ENCODE assay signal across 34 cellular contexts in genomic region chr3:38307599-38307998, GRCh38. TPM values are rescaled to one million over a fixed set of nuclear protein-coding genes. Genes with fewer than 3 reads are reported as not detected.
"Had no signal": no experiment of that assay in that cellular context is flagged by ENCODE, and none has a peak within 500 bp of the region (broad histone marks: within the 10 kb centered on the region; RNA-seq: fewer than 3 reads in every experiment).

No MANE protein-coding gene starts in this region.

- H3K27ac ChIP-seq: adrenal gland, body of pancreas, colonic mucosa, epithelial cell of prostate, foreskin keratinocyte, gastrocnemius medialis, WERI-Rb-1 had no signal

- FAIRE-seq: endometrium, endothelial cell of umbilical vein had no signal

- H3K36me3 Mint-ChIP-seq: activated naive CD8-positive, alpha-beta T cell treated with anti-CD3 and anti-CD28 coated beads for 36 hours had no signal

- H3K27me3 ChIP-seq: adrenal gland, body of pancreas, colonic mucosa, gastrocnemius medialis had no signal

- H3K36me3 ChIP-seq: adrenal gland, colonic mucosa, gastrocnemius medialis, WERI-Rb-1 had no signal

- H3K27me3 Mint-ChIP-seq: activated naive CD8-positive, alpha-beta T cell treated with anti-CD3 and anti-CD28 coated beads for 36 hours had no signal

- H3K9me3 ChIP-seq: adrenal gland, body of pancreas, colonic mucosa, gastrocnemius medialis had no signal

- H3K4me1 ChIP-seq: adrenal gland, body of pancreas, colonic mucosa, foreskin keratinocyte, gastrocnemius medialis had no signal

- H3K4me3 ChIP-seq: adrenal gland, body of pancreas, colonic mucosa, gastrocnemius medialis had no signal

- ATAC-seq: activated CD4-positive, CD25-positive, alpha-beta regulatory T cell treated with anti-CD3 and anti-CD28 coated beads, Interleukin-2, amount 50 U/mL, for 24 hours; activated CD8-positive, alpha-beta T cell treated with anti-CD3 and anti-CD28 coated beads, Interleukin-2, amount 10 ng/mL, durations not matched to agents 7 days and 5 days; activated naive CD8-positive, alpha-beta T cell treated with anti-CD3 and anti-CD28 coated beads, Interleukin-2, amount 50 U/mL, for 24 hours; body of pancreas; foreskin keratinocyte; gastrocnemius medialis; T-helper 17 cell had no signal

- DNase-seq: activated B cell treated with CpG ODN at 0.5 μM for 24 hours; activated CD4-positive, alpha-beta T cell treated with anti-CD3 and anti-CD28 coated beads for 48 hours; activated CD4-positive, alpha-beta T cell treated with anti-CD3 and anti-CD28 coated beads, Interleukin-2, amount 50 U/mL, for 1 hour; activated CD4-positive, alpha-beta T cell treated with anti-CD3 and anti-CD28 coated beads, Interleukin-2, amount 50 U/mL, for 48 hours; activated CD8-positive, alpha-beta T cell treated with anti-CD3 and anti-CD28 coated beads, Interleukin-2, amount 10 ng/mL, durations not matched to agents 7 days and 5 days; activated effector memory CD4-positive, alpha-beta T cell treated with anti-CD3 and anti-CD28 coated beads, Interleukin-2, amount 50 U/mL, for 16 hours; activated naive CD4-positive, alpha-beta T cell treated with anti-CD3 and anti-CD28 coated beads for 36 hours; activated naive CD8-positive, alpha-beta T cell treated with anti-CD3 and anti-CD28 coated beads for 36 hours; activated naive CD8-positive, alpha-beta T cell treated with anti-CD3 and anti-CD28 coated beads, Interleukin-2, amount 50 U/mL, for 24 hours; activated T-cell treated with anti-CD3 and anti-CD28 coated beads, Interleukin-2, amount 50 U/mL, for 48 hours; adrenal gland; amygdala; aorta; body of pancreas; caudate nucleus; cerebellar nuclear complex; colonic mucosa; effector CD8-positive, alpha-beta T cell; foreskin keratinocyte; gastrocnemius medialis; glutamatergic neuron; T-helper 1 cell; T-helper 17 cell; T1000; WERI-Rb-1 had no signal

- H3K9me3 Mint-ChIP-seq: activated naive CD4-positive, alpha-beta T cell treated with anti-CD3 and anti-CD28 coated beads, Interleukin-2, amount 50 U/mL, for 24 hours; activated naive CD8-positive, alpha-beta T cell treated with anti-CD3 and anti-CD28 coated beads, Interleukin-2, amount 50 U/mL, for 24 hours; activated T-helper 1 cell treated with anti-CD3 and anti-CD28 coated beads, Interleukin-12 subunit alpha, Interleukin-12 subunit beta, Interleukin-2, Interleukin-4 antibody, amounts not matched to agents 30 ng/mL and 10 ng/mL and 1 ng/mL, durations not matched to agents 14 hours and 24 hours and 36 hours; activated T-helper 2 cell treated with anti-CD3 and anti-CD28 coated beads, Interferon-gamma antibody, Interleukin-2, Interleukin-4, amounts not matched to agents 10 μg/mL and 5 μg/mL and 100 μg/mL, durations not matched to agents 14 hours and 24 hours and 36 hours; T-helper 2 cell treated with Interferon-gamma antibody and Interleukin-4, amounts not matched to agents 5 μg/mL and 100 μg/mL, for 36 hours had no signal

- H3K27ac Mint-ChIP-seq: activated B cell treated with CpG ODN at 0.5 μM for 24 hours; activated CD8-positive, alpha-beta T cell treated with anti-CD3 and anti-CD28 coated beads, Interleukin-2, amount 10 ng/mL, durations not matched to agents 7 days and 5 days; activated naive CD4-positive, alpha-beta T cell treated with anti-CD3 and anti-CD28 coated beads for 36 hours; activated naive CD4-positive, alpha-beta T cell treated with anti-CD3 and anti-CD28 coated beads, Interleukin-2, amount 50 U/mL, for 24 hours; activated naive CD8-positive, alpha-beta T cell treated with anti-CD3 and anti-CD28 coated beads for 36 hours; activated naive CD8-positive, alpha-beta T cell treated with anti-CD3 and anti-CD28 coated beads, Interleukin-2, amount 50 U/mL, for 24 hours; activated T-helper 1 cell treated with anti-CD3 and anti-CD28 coated beads, Interleukin-12 subunit alpha, Interleukin-12 subunit beta, Interleukin-2, Interleukin-4 antibody, amounts not matched to agents 30 ng/mL and 10 ng/mL and 1 ng/mL, durations not matched to agents 14 hours and 24 hours and 36 hours; activated T-helper 2 cell treated with anti-CD3 and anti-CD28 coated beads, Interferon-gamma antibody, Interleukin-2, Interleukin-4, amounts not matched to agents 10 μg/mL and 5 μg/mL and 100 μg/mL, durations not matched to agents 14 hours and 24 hours and 36 hours; T-helper 17 cell; T-helper 2 cell treated with Interferon-gamma antibody and Interleukin-4, amounts not matched to agents 5 μg/mL and 100 μg/mL, for 36 hours had no signal

- H3K4me3 Mint-ChIP-seq: activated B cell treated with CpG ODN at 0.5 μM for 24 hours; activated CD8-positive, alpha-beta T cell treated with anti-CD3 and anti-CD28 coated beads, Interleukin-2, amount 10 ng/mL, durations not matched to agents 7 days and 5 days; activated naive CD4-positive, alpha-beta T cell treated with anti-CD3 and anti-CD28 coated beads for 36 hours; activated naive CD4-positive, alpha-beta T cell treated with anti-CD3 and anti-CD28 coated beads, Interleukin-2, amount 50 U/mL, for 24 hours; activated naive CD8-positive, alpha-beta T cell treated with anti-CD3 and anti-CD28 coated beads for 36 hours; activated naive CD8-positive, alpha-beta T cell treated with anti-CD3 and anti-CD28 coated beads, Interleukin-2, amount 50 U/mL, for 24 hours; activated T-helper 1 cell treated with anti-CD3 and anti-CD28 coated beads, Interleukin-12 subunit alpha, Interleukin-12 subunit beta, Interleukin-2, Interleukin-4 antibody, amounts not matched to agents 30 ng/mL and 10 ng/mL and 1 ng/mL, durations not matched to agents 14 hours and 24 hours and 36 hours; T-helper 17 cell; T-helper 2 cell treated with Interferon-gamma antibody and Interleukin-4, amounts not matched to agents 5 μg/mL and 100 μg/mL, for 36 hours had no signal

- H3K4me1 Mint-ChIP-seq: activated B cell treated with CpG ODN at 0.5 μM for 24 hours; activated naive CD4-positive, alpha-beta T cell treated with anti-CD3 and anti-CD28 coated beads, Interleukin-2, amount 50 U/mL, for 24 hours; activated naive CD8-positive, alpha-beta T cell treated with anti-CD3 and anti-CD28 coated beads for 36 hours; activated naive CD8-positive, alpha-beta T cell treated with anti-CD3 and anti-CD28 coated beads, Interleukin-2, amount 50 U/mL, for 24 hours had no signal

RNA-seq across cellular contexts. Expression of gene SLC22A14, which starts 25.5 kb away (rescaled TPM):
- total RNA-seq: activated CD8-positive, alpha-beta T cell treated with anti-CD3 and anti-CD28 coated beads, Interleukin-2, amount 10 ng/mL, durations not matched to agents 7 days and 5 days; activated naive CD4-positive, alpha-beta T cell treated with anti-CD3 and anti-CD28 coated beads for 36 hours; activated naive CD8-positive, alpha-beta T cell treated with anti-CD3 and anti-CD28 coated beads for 36 hours; activated T-helper 1 cell treated with anti-CD3 and anti-CD28 coated beads, Interleukin-12 subunit alpha, Interleukin-12 subunit beta, Interleukin-2, Interleukin-4 antibody, amounts not matched to agents 30 ng/mL and 10 ng/mL and 1 ng/mL, durations not matched to agents 14 hours and 24 hours and 36 hours; activated T-helper 2 cell treated with anti-CD3 and anti-CD28 coated beads, Interferon-gamma antibody, Interleukin-2, Interleukin-4, amounts not matched to agents 10 μg/mL and 5 μg/mL and 100 μg/mL, durations not matched to agents 14 hours and 24 hours and 36 hours; body of pancreas; dermis microvascular lymphatic vessel endothelial cell; endothelial cell of umbilical vein had no signal
- polyA plus RNA-seq: endothelial cell of umbilical vein had no signal

RNA-seq across cellular contexts. Expression of gene SLC22A13, which starts 42.0 kb away (rescaled TPM):
- total RNA-seq: activated naive CD4-positive, alpha-beta T cell treated with anti-CD3 and anti-CD28 coated beads for 36 hours had no signal
- polyA plus RNA-seq: aorta had no signal
